8 cellular contexts compared by ENCODE assay signal in the genomic region with DNA sequence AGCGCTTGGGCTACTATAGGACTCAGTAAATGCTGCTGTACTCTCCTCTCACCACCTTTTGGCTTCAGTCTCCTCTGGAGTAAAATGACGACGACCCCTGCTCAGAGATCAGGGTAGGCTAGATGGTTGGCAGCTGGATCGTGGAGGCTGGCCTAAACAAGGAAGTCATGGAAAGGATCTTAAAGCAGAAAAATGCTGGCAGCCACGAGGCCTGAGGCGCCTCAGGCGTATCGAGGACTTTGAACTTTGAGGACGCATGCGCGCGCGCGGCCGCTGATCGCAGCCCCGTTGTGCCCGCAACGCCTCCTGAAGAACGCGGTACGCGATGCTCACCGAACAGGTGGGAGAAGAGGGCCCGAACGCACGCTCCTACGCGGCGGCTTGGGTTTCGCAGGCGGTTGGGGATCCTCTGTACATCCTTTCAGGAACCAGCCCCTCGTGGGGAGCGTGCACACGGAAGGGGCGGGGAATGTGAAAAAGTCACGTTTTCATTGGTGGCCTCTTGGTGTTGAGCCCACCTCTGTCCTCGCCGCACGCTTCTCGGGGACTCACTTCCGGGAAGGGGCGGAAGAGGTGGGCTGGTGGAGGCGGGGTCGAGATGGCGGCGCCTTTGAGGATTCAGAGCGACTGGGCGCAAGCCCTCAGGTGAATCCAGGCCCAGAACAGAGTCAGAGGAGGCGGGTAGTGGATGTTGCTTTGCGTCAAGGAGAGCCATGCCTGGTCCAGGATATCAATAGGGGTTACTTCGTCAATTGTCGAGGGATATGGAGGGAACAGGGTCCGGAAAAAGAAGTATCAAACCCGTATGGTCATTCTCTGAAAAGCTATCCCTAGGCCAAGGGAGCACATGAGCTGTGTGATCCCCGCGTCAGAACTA. TPM values are rescaled to one million over a fixed set of nuclear protein-coding genes. Genes with fewer than 3 reads are reported as not detected.
DNase-seq lines count a peak whose midpoint lies in the region; TF ChIP-seq lines count a peak whose summit lies in the region.

A gene (minus strand): TSS at position 423 of the 877 bp plus-strand sequence. CDS start 3,468 bp downstream, outside the sequence.
A gene with protein sequence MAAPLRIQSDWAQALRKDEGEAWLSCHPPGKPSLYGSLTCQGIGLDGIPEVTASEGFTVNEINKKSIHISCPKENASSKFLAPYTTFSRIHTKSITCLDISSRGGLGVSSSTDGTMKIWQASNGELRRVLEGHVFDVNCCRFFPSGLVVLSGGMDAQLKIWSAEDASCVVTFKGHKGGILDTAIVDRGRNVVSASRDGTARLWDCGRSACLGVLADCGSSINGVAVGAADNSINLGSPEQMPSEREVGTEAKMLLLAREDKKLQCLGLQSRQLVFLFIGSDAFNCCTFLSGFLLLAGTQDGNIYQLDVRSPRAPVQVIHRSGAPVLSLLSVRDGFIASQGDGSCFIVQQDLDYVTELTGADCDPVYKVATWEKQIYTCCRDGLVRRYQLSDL (plus strand): TSS at position 576 of the 877 bp plus-strand sequence. CDS start 23 bp downstream, at position 599.

- peak within 1 kb of the TSS; percentile 74 for H3K4me3 ChIP-seq in effector memory CD4-positive, alpha-beta T cell (ENCODE audit: insufficient read depth, low read depth, low read length, poor library complexity, severe bottlenecking)

- DNase-seq in CMK (ENCODE audit: low read depth) (peak; percentile 99), GM20000 (ENCODE audit: low spot score) (peak; percentile 94), HT-29 (ENCODE audit: low spot score) (peak; percentile 99), NOMO-1 (lab: John Stamatoyannopoulos, UW; ENCODE audit: unreplicated experiment in 2 of 2) (peak; percentile 98), medulla oblongata (ENCODE audit: extremely low spot score) (peak; percentile 99)
- DNase-seq in effector memory CD4-positive, alpha-beta T cell: peak; percentile 87 to 91 (median 91)
- peak; percentile 88 for DNase-seq in stimulated activated CD8-positive, alpha-beta memory T cell treated with anti-CD3 and anti-CD28 coated beads, Interleukin-12 subunit alpha, Interleukin-12 subunit beta, amount 100 ng/mL, for 1 hour (ENCODE audit: low read depth)

- no peaks in the 10 kb centered on the region for H3K9me3 ChIP-seq in effector memory CD4-positive, alpha-beta T cell (ENCODE audit: control insufficient read depth, low read length)

- H3K4me1 ChIP-seq in effector memory CD4-positive, alpha-beta T cell (ENCODE audit: control insufficient read depth, insufficient read depth, low read length, poor library complexity, severe bottlenecking): peaks cover 24% of the 10 kb centered on the region

- H3K36me3 ChIP-seq in effector memory CD4-positive, alpha-beta T cell (ENCODE audit: control insufficient read depth, insufficient read depth, low read length): peaks cover 18% of the 10 kb centered on the region

- POLR2A ChIA-PET in activated CD8-positive, alpha-beta memory T cell treated with anti-CD3 and anti-CD28 coated beads for 36 hours (lab: Charles Lee): no interaction called here

- CTCF ChIA-PET in activated CD8-positive, alpha-beta memory T cell treated with anti-CD3 and anti-CD28 coated beads for 36 hours (lab: Charles Lee): no interaction called here

- no peaks in the 10 kb centered on the region for H3K27me3 ChIP-seq in effector memory CD4-positive, alpha-beta T cell (replicated peaks; ENCODE audit: control insufficient read depth, insufficient read depth, low read length, poor library complexity, severe bottlenecking)

- TF ChIP-seq CTCF in GM20000 (IDR thresholded peaks at IDR 0.05; ENCODE audit: extremely low read depth, missing control alignments): no peak

- H3K27ac ChIP-seq in effector memory CD4-positive, alpha-beta T cell (ENCODE audit: insufficient read depth, low read length, poor library complexity, severe bottlenecking): peak within 1 kb of the TSS; percentile 76

RNA-seq across cellular contexts. Expression of the first gene that starts in this region (rescaled TPM):
- 308 and 352 TPM in 2 replicates for total RNA-seq in HT-29 (2014; rRNA removed; shearing (Covaris generic))
- total RNA-seq in activated CD8-positive, alpha-beta memory T cell treated with anti-CD3 and anti-CD28 coated beads for 36 hours: 100 to 1,000 TPM; 112 to 113 TPM

RNA-seq across cellular contexts. Expression of the second gene that starts in this region (rescaled TPM):
- 10.6 and 12.3 TPM in 2 replicates for total RNA-seq in HT-29 (2014; rRNA removed; shearing (Covaris generic))
- 10 to 100 TPM; 26.4 to 26.8 TPM for total RNA-seq in activated CD8-positive, alpha-beta memory T cell treated with anti-CD3 and anti-CD28 coated beads for 36 hours

Comparison
In these comparisons a context has a peak if more than half of its experiments do, and no peak if none do; other contexts are left out.
1. Peak in every context shown above with its lines: DNase-seq, H3K4me3 ChIP-seq and H3K27ac ChIP-seq.